ENCODE assay signal across 8 cellular contexts in genomic region chr2:197191177-197191947, GRCh38.
DNase-seq lines count a peak whose midpoint lies in the region; ATAC-seq, FAIRE-seq and TF ChIP-seq lines count a peak whose summit lies in the region.

No MANE protein-coding gene starts in this region.

- no peak overlapping the region for H3K27ac Mint-ChIP-seq in WTC11

- no peaks in the 10 kb centered on the region for H3K9me3 Mint-ChIP-seq in WTC11

- no peak overlapping the region for H3K4me3 Mint-ChIP-seq in WTC11

- peak; percentile 33; the same call in 1 of the 2 replicates for TF ChIP-seq CTCF in WTC11 (IDR thresholded peaks at IDR 0.05)

- FAIRE-seq in frontal cortex (lab: Jason Lieb, UNC), result peak; percentile 95

- no peaks in the 10 kb centered on the region; the same call in 1 of the 2 replicates for H3K27me3 Mint-ChIP-seq in WTC11 (ENCODE audit: low read depth)

- no peaks in the 10 kb centered on the region for H3K36me3 Mint-ChIP-seq in WTC11

- CTCF ChIA-PET in WTC11 (lab: Charles Lee), result interaction anchor here (0.6 to 1.4 kb wide), 6 partner anchors 58 to 187 kb away, joined by 3 to 5 read pairs (median 4); no protein-coding TSS in a partner anchor

- POLR2A ChIA-PET in WTC11 (lab: Charles Lee), result no interaction called here

- peak; percentile 41 for ATAC-seq in GM21619 (IDR thresholded peaks at IDR 0.05; ENCODE audit: unreplicated experiment)
- ATAC-seq in WTC11, result peak; percentile 53; the same call in 1 of the 2 replicates

- no peaks in the 10 kb centered on the region for H3K4me1 Mint-ChIP-seq in WTC11

- DNase-seq in NCI-H2081 (lab: John Stamatoyannopoulos, UW) (peak; percentile 50 to 53), NCI-H2081 treated with DMSO at 0.1 percent for 48 hours (lab: John Stamatoyannopoulos, UW) (no peak), NCI-H1436 (lab: John Stamatoyannopoulos, UW) (peak; percentile 56), WTC11 (ENCODE audit: low spot score) (no peak), frontal cortex (ENCODE audit: low spot score in 2 of 2) (peak in 1 of 2 donors; percentile 39), renal cortical epithelial cell (ENCODE audit: low read depth) (peak; percentile 61), AG08396 (ENCODE audit: low spot score) (no peak)

TF ChIP-seq in WTC11, 78 proteins besides CTCF, POLR2A, EP300 and RAD21:
- no peak for TF ChIP-seq TP53 (CRISPR knock-in tag; IDR thresholded peaks at IDR 0.05)
- no peak for TF ChIP-seq ESRRA (CRISPR knock-in tag; IDR thresholded peaks at IDR 0.05; ENCODE audit: borderline replicate concordance)
- TF ChIP-seq RELA (CRISPR knock-in tag; IDR thresholded peaks at IDR 0.05; ENCODE audit: borderline replicate concordance), result no peak
- TF ChIP-seq ZNF281 (CRISPR knock-in tag; IDR thresholded peaks at IDR 0.05), result no peak
- TF ChIP-seq USF1 (CRISPR knock-in tag; IDR thresholded peaks at IDR 0.05), result no peak
- no peak for TF ChIP-seq NFE2L1 (CRISPR knock-in tag; IDR thresholded peaks at IDR 0.05)
- TF ChIP-seq TEAD4 (CRISPR knock-in tag; IDR thresholded peaks at IDR 0.05), result no peak
- TF ChIP-seq HMGXB4 (CRISPR knock-in tag; IDR thresholded peaks at IDR 0.05), result no peak
- no peak for TF ChIP-seq GTF2I (CRISPR knock-in tag; conservative IDR thresholded peaks at IDR 0.05)
- no peak for TF ChIP-seq KAT7 (CRISPR knock-in tag; IDR thresholded peaks at IDR 0.05; ENCODE audit: borderline replicate concordance)
- no peak for TF ChIP-seq NR3C1 (CRISPR knock-in tag; conservative IDR thresholded peaks at IDR 0.05; ENCODE audit: low read depth)
- no peak for TF ChIP-seq ERG (CRISPR knock-in tag; IDR thresholded peaks at IDR 0.05)

Comparison
In these comparisons a context has a peak if more than half of its experiments do, and no peak if none do; other contexts are left out.
1. DNase-seq: peak in NCI-H2081 (2 of 2), NCI-H1436 (single experiment) and renal cortical epithelial cell (single experiment); none in NCI-H2081 treated with DMSO at 0.1 percent for 48 hours (single experiment), WTC11 (single experiment) and AG08396 (single experiment).